Comparison of ENCODE assay signal across 23 cellular contexts in genomic region chr20:22576733-22577514, GRCh38. TPM values are rescaled to one million over a fixed set of nuclear protein-coding genes. Genes with fewer than 3 reads are reported as not detected.
DNase-seq lines count a peak whose midpoint lies in the region; ATAC-seq and TF ChIP-seq lines count a peak whose summit lies in the region.
"Had no signal": no experiment of that assay in that cellular context is flagged by ENCODE, and none has a peak within 500 bp of the region (broad histone marks: within the 10 kb centered on the region; RNA-seq: fewer than 3 reads in every experiment).

No MANE protein-coding gene starts in this region.

- H3K4me1 ChIP-seq in HUES6 (ENCODE audit: control insufficient read depth, insufficient read depth, low read length) = peaks cover 58% of the 10 kb centered on the region
- peaks cover 15% of the 10 kb centered on the region for H3K4me1 ChIP-seq in hepatocyte (ENCODE audit: insufficient read depth)

- no peak overlapping the region for H3K27ac Mint-ChIP-seq in osteocyte (ENCODE audit: unreplicated experiment)
- H3K27ac Mint-ChIP-seq: activated CD8-positive, alpha-beta T cell treated with anti-CD3 and anti-CD28 coated beads for 36 hours; activated naive CD8-positive, alpha-beta T cell treated with anti-CD3 and anti-CD28 coated beads, Interleukin-2, amount 50 U/mL, for 24 hours; CD4-positive, CD25-positive, alpha-beta regulatory T cell; natural killer cell had no signal

- H3K27me3 ChIP-seq in HUES6 (ENCODE audit: control insufficient read depth, insufficient read depth, low read length) = peaks cover 100% of the 10 kb centered on the region
- peaks cover 97% of the 10 kb centered on the region for H3K27me3 ChIP-seq in hepatocyte

- TF ChIP-seq CTCF in hepatocyte (IDR thresholded peaks at IDR 0.05; ENCODE audit: poor library complexity) (no peak), osteocyte (IDR thresholded peaks at IDR 0.05) (no peak), lower leg skin (IDR thresholded peaks at IDR 0.05) (no peak)

- peak overlapping the region; percentile 34 for H3K9ac ChIP-seq in HUES6 (ENCODE audit: low read length)

- no peaks in the 10 kb centered on the region for H3K9me2 ChIP-seq in hepatocyte (replicated peaks; ENCODE audit: insufficient read depth)

- H3K9me3 ChIP-seq in HUES6 (ENCODE audit: control insufficient read depth, insufficient read depth, low read depth, low read length) (no peaks in the 10 kb centered on the region), hepatocyte (ENCODE audit: low read depth) (no peaks in the 10 kb centered on the region)

- intact Hi-C loops in lower leg skin (cut with DNase I; ENCODE audit: low total_unique reads) = no loop called here

- H3K4me2 ChIP-seq in hepatocyte = peak overlapping the region; percentile 82

- no peak overlapping the region for H2AFZ ChIP-seq in hepatocyte

- H3K4me1 Mint-ChIP-seq in osteocyte (ENCODE audit: unreplicated experiment) = peaks cover 20% of the 10 kb centered on the region
- H3K4me1 Mint-ChIP-seq: CD4-positive, CD25-positive, alpha-beta regulatory T cell; natural killer cell had no signal

- TF ChIP-seq POLR2A in lower leg skin (IDR thresholded peaks at IDR 0.05) = no peak

- WGBS in hepatocyte (ENCODE audit: low lambda C conversion rate, missing lambda C conversion rate) = 7% methylated on average over 45 of the region's 48 CpGs
- 5 to 6% methylated on average over 41 to 48 of the region's 48 CpGs for WGBS in lower leg skin, 2 donors

- peak; percentile 72 for DNase-seq in COLO668 (lab: John Stamatoyannopoulos, UW; ENCODE audit: unreplicated experiment)
- DNase-seq in hepatocyte (ENCODE audit: low spot score) = no peak
- DNase-seq in osteocyte (ENCODE audit: extremely low spot score, unreplicated experiment) = peak; percentile 80
- DNase-seq in stimulated activated naive CD4-positive, alpha-beta T cell treated with Interleukin-2 at 50 U/mL for 16 hours (lab: John Stamatoyannopoulos, UW) = no peak
- no peak for DNase-seq in AML-193 (lab: John Stamatoyannopoulos, UW)
- DNase-seq in lower leg skin (ENCODE audit: low spot score in 2 of 2) = no peak
- DNase-seq: activated CD4-positive, CD25-positive, alpha-beta regulatory T cell; activated CD8-positive, alpha-beta T cell treated with anti-CD3 and anti-CD28 coated beads for 36 hours; activated gamma-delta T cell; activated naive CD8-positive, alpha-beta T cell treated with anti-CD3 and anti-CD28 coated beads, Interleukin-2, amount 50 U/mL, for 24 hours; activated T-cell treated with anti-CD3 and anti-CD28 coated beads for 4 hours; brain microvascular endothelial cell; CD4-positive, CD25-positive, alpha-beta regulatory T cell; DMS79; natural killer cell; NCI-H1092; NCI-H2107; NCI-H524; T1000 had no signal

- H3K4me3 ChIP-seq in HUES6 (ENCODE audit: low read depth, low read length) (peak overlapping the region; percentile 27), hepatocyte (peak overlapping the region; percentile 23), lower leg skin (ENCODE audit: low read depth, poor library complexity, severe bottlenecking) (no peak overlapping the region)
- H3K4me3 ChIP-seq: GM12878 had no signal

- H3K4me3 Mint-ChIP-seq in osteocyte (ENCODE audit: unreplicated experiment) = no peak overlapping the region
- H3K4me3 Mint-ChIP-seq: activated CD8-positive, alpha-beta T cell treated with anti-CD3 and anti-CD28 coated beads for 36 hours; activated naive CD8-positive, alpha-beta T cell treated with anti-CD3 and anti-CD28 coated beads, Interleukin-2, amount 50 U/mL, for 24 hours; CD4-positive, CD25-positive, alpha-beta regulatory T cell; natural killer cell had no signal

- no peaks in the 10 kb centered on the region for H4K20me1 ChIP-seq in hepatocyte (ENCODE audit: insufficient read depth, poor library complexity, severe bottlenecking)

- H3K27me3 Mint-ChIP-seq in osteocyte (ENCODE audit: unreplicated experiment) = peaks cover 91% of the 10 kb centered on the region

- H3K36me3 ChIP-seq in HUES6 (ENCODE audit: control insufficient read depth, insufficient read depth, low read length) (no peaks in the 10 kb centered on the region), hepatocyte (replicated peaks; ENCODE audit: insufficient read depth, low read depth) (no peaks in the 10 kb centered on the region)
- H3K36me3 ChIP-seq: brain microvascular endothelial cell had no signal

- H3K27ac ChIP-seq in HUES6 (ENCODE audit: low read depth, low read length) (no peak overlapping the region), hepatocyte (peak overlapping the region; percentile 32)
- H3K27ac ChIP-seq: brain microvascular endothelial cell had no signal

- H3K36me3 Mint-ChIP-seq in osteocyte (ENCODE audit: unreplicated experiment) = no peaks in the 10 kb centered on the region
- H3K36me3 Mint-ChIP-seq: CD4-positive, CD25-positive, alpha-beta regulatory T cell; natural killer cell had no signal

- no peaks in the 10 kb centered on the region for H3K9me3 Mint-ChIP-seq in osteocyte (ENCODE audit: unreplicated experiment)
- H3K9me3 Mint-ChIP-seq: activated CD8-positive, alpha-beta T cell treated with anti-CD3 and anti-CD28 coated beads for 36 hours; activated naive CD8-positive, alpha-beta T cell treated with anti-CD3 and anti-CD28 coated beads, Interleukin-2, amount 50 U/mL, for 24 hours; natural killer cell had no signal

- ATAC-seq in HG03439 (IDR thresholded peaks at IDR 0.05; ENCODE audit: unreplicated experiment) = no peak
- ATAC-seq: activated CD8-positive, alpha-beta T cell treated with anti-CD3 and anti-CD28 coated beads for 36 hours; activated naive CD8-positive, alpha-beta T cell treated with anti-CD3 and anti-CD28 coated beads, Interleukin-2, amount 50 U/mL, for 24 hours; GM12878; natural killer cell had no signal

- peaks cover 24% of the 10 kb centered on the region for H3K79me2 ChIP-seq in hepatocyte

RNA-seq across cellular contexts. Expression of gene FOXA2, which starts 7.4 kb away (rescaled TPM):
- total RNA-seq in hepatocyte = 7.9 and 11.1 TPM in 2 replicates
- polyA plus RNA-seq in hepatocyte = 13.3 and 17.5 TPM in 2 replicates
- total RNA-seq in osteocyte = not detected in 2 replicates
- total RNA-seq in lower leg skin = not detected
- total RNA-seq: activated CD8-positive, alpha-beta T cell treated with anti-CD3 and anti-CD28 coated beads for 36 hours; CD4-positive, CD25-positive, alpha-beta regulatory T cell; GM12878; LHCN-M2; natural killer cell had no signal
- polyA plus RNA-seq: CD4-positive, CD25-positive, alpha-beta regulatory T cell; GM12878 had no signal

Comparison
In these comparisons a context has a peak if more than half of its experiments do, and no peak if none do; other contexts are left out.
1. DNase-seq: peak in COLO668 (single experiment) and osteocyte (single experiment); none in hepatocyte (single experiment), stimulated activated naive CD4-positive, alpha-beta T cell treated with Interleukin-2 at 50 U/mL for 16 hours (single experiment), AML-193 (0 of 2) and lower leg skin (0 of 2).